1 cellular context compared by ENCODE assay signal in the genomic region with DNA sequence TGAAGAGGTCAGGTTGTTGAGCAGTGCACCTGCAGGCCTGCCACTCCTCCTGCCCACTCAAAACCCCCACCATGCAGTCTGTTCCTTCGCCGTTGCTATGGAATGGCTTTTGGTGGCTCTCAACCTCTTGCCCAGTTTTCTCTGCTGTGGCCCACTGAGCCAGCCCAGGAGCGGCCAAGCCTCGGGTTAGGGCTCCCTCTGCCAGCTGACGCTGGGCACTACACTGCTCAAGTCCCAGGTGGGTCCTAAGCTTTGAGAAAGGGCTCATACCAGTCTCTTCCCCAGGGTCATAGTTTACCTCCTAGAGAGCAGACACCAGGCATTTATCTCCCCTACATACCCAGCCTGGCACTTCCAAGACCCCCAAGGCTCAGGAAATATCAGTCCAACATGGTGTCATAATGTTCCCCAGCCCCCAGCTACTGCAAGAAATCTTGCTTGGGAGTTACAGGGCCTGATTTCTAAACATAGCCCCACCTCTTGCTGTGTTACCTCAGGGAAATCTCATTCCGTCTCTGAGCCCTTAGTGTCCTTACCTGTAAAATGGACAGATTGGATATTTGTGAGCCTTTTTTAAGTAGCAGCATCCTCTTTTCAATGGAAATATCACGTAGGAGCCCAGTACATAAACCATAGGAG.
TF ChIP-seq lines count a peak whose summit lies in the region.

No MANE protein-coding gene starts in this region.

TF ChIP-seq in HepG2, 621 proteins besides CTCF, POLR2A, EP300 and RAD21 (continued from another document):
- TF ChIP-seq, protein P1, sequence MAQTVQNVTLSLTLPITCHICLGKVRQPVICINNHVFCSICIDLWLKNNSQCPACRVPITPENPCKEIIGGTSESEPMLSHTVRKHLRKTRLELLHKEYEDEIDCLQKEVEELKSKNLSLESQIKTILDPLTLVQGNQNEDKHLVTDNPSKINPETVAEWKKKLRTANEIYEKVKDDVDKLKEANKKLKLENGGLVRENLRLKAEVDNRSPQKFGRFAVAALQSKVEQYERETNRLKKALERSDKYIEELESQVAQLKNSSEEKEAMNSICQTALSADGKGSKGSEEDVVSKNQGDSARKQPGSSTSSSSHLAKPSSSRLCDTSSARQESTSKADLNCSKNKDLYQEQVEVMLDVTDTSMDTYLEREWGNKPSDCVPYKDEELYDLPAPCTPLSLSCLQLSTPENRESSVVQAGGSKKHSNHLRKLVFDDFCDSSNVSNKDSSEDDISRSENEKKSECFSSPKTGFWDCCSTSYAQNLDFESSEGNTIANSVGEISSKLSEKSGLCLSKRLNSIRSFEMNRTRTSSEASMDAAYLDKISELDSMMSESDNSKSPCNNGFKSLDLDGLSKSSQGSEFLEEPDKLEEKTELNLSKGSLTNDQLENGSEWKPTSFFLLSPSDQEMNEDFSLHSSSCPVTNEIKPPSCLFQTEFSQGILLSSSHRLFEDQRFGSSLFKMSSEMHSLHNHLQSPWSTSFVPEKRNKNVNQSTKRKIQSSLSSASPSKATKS (CRISPR knock-in tag; IDR thresholded peaks at IDR 0.05) = no peak
- no peak for TF ChIP-seq CBX5 (CRISPR knock-in tag; IDR thresholded peaks at IDR 0.05; ENCODE audit: borderline replicate concordance)
- TF ChIP-seq, protein P2, sequence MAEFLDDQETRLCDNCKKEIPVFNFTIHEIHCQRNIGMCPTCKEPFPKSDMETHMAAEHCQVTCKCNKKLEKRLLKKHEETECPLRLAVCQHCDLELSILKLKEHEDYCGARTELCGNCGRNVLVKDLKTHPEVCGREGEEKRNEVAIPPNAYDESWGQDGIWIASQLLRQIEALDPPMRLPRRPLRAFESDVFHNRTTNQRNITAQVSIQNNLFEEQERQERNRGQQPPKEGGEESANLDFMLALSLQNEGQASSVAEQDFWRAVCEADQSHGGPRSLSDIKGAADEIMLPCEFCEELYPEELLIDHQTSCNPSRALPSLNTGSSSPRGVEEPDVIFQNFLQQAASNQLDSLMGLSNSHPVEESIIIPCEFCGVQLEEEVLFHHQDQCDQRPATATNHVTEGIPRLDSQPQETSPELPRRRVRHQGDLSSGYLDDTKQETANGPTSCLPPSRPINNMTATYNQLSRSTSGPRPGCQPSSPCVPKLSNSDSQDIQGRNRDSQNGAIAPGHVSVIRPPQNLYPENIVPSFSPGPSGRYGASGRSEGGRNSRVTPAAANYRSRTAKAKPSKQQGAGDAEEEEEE (CRISPR knock-in tag; IDR thresholded peaks at IDR 0.05; ENCODE audit: borderline replicate concordance) = no peak
- TF ChIP-seq, protein P3, sequence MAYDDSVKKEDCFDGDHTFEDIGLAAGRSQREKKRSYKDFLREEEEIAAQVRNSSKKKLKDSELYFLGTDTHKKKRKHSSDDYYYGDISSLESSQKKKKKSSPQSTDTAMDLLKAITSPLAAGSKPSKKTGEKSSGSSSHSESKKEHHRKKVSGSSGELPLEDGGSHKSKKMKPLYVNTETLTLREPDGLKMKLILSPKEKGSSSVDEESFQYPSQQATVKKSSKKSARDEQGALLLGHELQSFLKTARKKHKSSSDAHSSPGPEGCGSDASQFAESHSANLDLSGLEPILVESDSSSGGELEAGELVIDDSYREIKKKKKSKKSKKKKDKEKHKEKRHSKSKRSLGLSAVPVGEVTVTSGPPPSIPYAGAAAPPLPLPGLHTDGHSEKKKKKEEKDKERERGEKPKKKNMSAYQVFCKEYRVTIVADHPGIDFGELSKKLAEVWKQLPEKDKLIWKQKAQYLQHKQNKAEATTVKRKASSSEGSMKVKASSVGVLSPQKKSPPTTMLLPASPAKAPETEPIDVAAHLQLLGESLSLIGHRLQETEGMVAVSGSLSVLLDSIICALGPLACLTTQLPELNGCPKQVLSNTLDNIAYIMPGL (CRISPR knock-in tag; IDR thresholded peaks at IDR 0.05; ENCODE audit: borderline replicate concordance in 1 of 2, low read depth in 1 of 2) = 0 out of 4 replicates have a peak, but pooled peaks of 1 of the 2 experiments have one; percentile 23
- no peak for TF ChIP-seq ZBTB7B (CRISPR knock-in tag; IDR thresholded peaks at IDR 0.05)
- no peak for TF ChIP-seq RCOR2 (CRISPR knock-in tag; IDR thresholded peaks at IDR 0.05)
- TF ChIP-seq, protein P4, sequence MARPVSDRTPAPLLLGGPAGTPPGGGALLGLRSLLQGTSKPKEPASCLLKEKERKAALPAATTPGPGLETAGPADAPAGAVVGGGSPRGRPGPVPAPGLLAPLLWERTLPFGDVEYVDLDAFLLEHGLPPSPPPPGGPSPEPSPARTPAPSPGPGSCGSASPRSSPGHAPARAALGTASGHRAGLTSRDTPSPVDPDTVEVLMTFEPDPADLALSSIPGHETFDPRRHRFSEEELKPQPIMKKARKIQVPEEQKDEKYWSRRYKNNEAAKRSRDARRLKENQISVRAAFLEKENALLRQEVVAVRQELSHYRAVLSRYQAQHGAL (CRISPR knock-in tag; IDR thresholded peaks at IDR 0.05; ENCODE audit: not compliant biosample characterization) = no peak
- TF ChIP-seq, protein P5, sequence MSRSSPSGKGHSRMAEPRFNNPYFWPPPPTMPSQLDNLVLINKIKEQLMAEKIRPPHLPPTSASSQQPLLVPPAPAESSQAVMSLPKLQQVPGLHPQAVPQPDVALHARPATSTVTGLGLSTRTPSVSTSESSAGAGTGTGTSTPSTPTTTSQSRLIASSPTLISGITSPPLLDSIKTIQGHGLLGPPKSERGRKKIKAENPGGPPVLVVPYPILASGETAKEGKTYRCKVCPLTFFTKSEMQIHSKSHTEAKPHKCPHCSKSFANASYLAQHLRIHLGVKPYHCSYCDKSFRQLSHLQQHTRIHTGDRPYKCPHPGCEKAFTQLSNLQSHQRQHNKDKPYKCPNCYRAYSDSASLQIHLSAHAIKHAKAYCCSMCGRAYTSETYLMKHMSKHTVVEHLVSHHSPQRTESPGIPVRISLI (CRISPR knock-in tag; IDR thresholded peaks at IDR 0.05; ENCODE audit: borderline replicate concordance) = no peak
- TF ChIP-seq, protein P6, sequence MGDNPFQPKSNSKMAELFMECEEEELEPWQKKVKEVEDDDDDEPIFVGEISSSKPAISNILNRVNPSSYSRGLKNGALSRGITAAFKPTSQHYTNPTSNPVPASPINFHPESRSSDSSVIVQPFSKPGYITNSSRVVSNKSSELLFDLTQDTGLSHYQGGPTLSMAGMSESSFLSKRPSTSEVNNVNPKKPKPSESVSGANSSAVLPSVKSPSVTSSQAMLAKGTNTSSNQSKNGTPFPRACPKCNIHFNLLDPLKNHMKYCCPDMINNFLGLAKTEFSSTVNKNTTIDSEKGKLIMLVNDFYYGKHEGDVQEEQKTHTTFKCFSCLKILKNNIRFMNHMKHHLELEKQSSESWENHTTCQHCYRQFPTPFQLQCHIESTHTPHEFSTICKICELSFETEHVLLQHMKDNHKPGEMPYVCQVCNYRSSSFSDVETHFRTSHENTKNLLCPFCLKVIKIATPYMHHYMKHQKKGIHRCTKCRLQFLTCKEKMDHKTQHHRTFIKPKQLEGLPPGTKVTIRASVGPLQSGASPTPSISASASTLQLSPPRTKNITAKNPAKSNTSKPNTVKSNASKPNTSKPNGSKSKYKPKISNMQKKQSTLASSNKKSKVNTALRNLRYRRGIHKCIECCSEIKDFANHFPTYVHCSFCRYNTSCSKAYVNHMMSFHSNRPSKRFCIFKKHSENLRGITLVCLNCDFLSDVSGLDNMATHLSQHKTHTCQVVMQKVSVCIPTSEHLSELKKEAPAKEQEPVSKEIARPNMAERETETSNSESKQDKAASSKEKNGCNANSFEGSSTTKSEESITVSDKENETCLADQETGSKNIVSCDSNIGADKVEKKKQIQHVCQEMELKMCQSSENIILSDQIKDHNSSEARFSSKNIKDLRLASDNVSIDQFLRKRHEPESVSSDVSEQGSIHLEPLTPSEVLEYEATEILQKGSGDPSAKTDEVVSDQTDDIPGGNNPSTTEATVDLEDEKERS (CRISPR knock-in tag; IDR thresholded peaks at IDR 0.05) = no peak
- no peak for TF ChIP-seq ZNF44 (CRISPR knock-in tag; IDR thresholded peaks at IDR 0.05)
- TF ChIP-seq ZNF460 (CRISPR knock-in tag; IDR thresholded peaks at IDR 0.05; ENCODE audit: borderline replicate concordance) = no peak
- peak; percentile 71 for TF ChIP-seq SMC3 (IDR thresholded peaks at IDR 0.05; ENCODE audit: low read length)
- no peak for TF ChIP-seq ZSCAN21 (CRISPR knock-in tag; IDR thresholded peaks at IDR 0.05; ENCODE audit: borderline replicate concordance)
- TF ChIP-seq AKAP8 (CRISPR knock-in tag; IDR thresholded peaks at IDR 0.05) = no peak
- TF ChIP-seq, protein P7, sequence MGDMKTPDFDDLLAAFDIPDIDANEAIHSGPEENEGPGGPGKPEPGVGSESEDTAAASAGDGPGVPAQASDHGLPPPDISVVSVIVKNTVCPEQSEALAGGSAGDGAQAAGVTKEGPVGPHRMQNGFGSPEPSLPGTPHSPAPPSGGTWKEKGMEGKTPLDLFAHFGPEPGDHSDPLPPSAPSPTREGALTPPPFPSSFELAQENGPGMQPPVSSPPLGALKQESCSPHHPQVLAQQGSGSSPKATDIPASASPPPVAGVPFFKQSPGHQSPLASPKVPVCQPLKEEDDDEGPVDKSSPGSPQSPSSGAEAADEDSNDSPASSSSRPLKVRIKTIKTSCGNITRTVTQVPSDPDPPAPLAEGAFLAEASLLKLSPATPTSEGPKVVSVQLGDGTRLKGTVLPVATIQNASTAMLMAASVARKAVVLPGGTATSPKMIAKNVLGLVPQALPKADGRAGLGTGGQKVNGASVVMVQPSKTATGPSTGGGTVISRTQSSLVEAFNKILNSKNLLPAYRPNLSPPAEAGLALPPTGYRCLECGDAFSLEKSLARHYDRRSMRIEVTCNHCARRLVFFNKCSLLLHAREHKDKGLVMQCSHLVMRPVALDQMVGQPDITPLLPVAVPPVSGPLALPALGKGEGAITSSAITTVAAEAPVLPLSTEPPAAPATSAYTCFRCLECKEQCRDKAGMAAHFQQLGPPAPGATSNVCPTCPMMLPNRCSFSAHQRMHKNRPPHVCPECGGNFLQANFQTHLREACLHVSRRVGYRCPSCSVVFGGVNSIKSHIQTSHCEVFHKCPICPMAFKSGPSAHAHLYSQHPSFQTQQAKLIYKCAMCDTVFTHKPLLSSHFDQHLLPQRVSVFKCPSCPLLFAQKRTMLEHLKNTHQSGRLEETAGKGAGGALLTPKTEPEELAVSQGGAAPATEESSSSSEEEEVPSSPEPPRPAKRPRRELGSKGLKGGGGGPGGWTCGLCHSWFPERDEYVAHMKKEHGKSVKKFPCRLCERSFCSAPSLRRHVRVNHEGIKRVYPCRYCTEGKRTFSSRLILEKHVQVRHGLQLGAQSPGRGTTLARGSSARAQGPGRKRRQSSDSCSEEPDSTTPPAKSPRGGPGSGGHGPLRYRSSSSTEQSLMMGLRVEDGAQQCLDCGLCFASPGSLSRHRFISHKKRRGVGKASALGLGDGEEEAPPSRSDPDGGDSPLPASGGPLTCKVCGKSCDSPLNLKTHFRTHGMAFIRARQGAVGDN (CRISPR knock-in tag; IDR thresholded peaks at IDR 0.05) = peak; percentile 12; the same call in 1 of the 2 replicates
- TF ChIP-seq STAG1 (CRISPR knock-in tag; IDR thresholded peaks at IDR 0.05) = peak; percentile 79
- TF ChIP-seq CC2D1A (CRISPR knock-in tag; IDR thresholded peaks at IDR 0.05) = no peak
- peak; percentile 18; the same call in 1 of the 2 replicates for TF ChIP-seq SALL1 (CRISPR knock-in tag; IDR thresholded peaks at IDR 0.05)
- no peak for TF ChIP-seq ZZZ3 (CRISPR knock-in tag; IDR thresholded peaks at IDR 0.05; ENCODE audit: borderline replicate concordance)
- 0 out of 2 replicates have a peak, but pooled peaks have one; percentile 55 for TF ChIP-seq PPARG (CRISPR knock-in tag; conservative IDR thresholded peaks at IDR 0.05)
- TF ChIP-seq ZFP1 (CRISPR knock-in tag; IDR thresholded peaks at IDR 0.05) = no peak
- no peak for TF ChIP-seq PHF8 (CRISPR knock-in tag; IDR thresholded peaks at IDR 0.05)
- TF ChIP-seq, protein P8, sequence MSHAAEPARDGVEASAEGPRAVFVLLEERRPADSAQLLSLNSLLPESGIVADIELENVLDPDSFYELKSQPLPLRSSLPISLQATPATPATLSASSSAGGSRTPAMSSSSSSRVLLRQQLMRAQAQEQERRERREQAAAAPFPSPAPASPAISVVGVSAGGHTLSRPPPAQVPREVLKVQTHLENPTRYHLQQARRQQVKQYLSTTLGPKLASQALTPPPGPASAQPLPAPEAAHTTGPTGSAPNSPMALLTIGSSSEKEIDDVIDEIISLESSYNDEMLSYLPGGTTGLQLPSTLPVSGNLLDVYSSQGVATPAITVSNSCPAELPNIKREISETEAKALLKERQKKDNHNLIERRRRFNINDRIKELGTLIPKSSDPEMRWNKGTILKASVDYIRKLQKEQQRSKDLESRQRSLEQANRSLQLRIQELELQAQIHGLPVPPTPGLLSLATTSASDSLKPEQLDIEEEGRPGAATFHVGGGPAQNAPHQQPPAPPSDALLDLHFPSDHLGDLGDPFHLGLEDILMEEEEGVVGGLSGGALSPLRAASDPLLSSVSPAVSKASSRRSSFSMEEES (CRISPR knock-in tag; IDR thresholded peaks at IDR 0.05) = no peak
- TF ChIP-seq XRCC5 (optimal IDR thresholded peaks at IDR 0.05; ENCODE audit: low read length) = peak; percentile 28
